In genomic region chr5:130605200-130605599, GRCh38 we compare ENCODE assay signal across 14 cellular contexts.
DNase-seq lines count a peak whose midpoint lies in the region; ATAC-seq, FAIRE-seq and TF ChIP-seq lines count a peak whose summit lies in the region.
"Had no signal": no experiment of that assay in that cellular context is flagged by ENCODE, and none has a peak within 500 bp of the region (broad histone marks: within the 10 kb centered on the region; RNA-seq: fewer than 3 reads in every experiment).

No MANE protein-coding gene starts in this region.

- no peak overlapping the region for H2BK12ac ChIP-seq in trophoblast cell (ENCODE audit: low read length)

- H2AK5ac ChIP-seq in trophoblast cell (ENCODE audit: low read length), result no peak overlapping the region

- POLR2A ChIA-PET in CD8-positive, alpha-beta memory T cell (lab: Charles Lee), result no interaction called here

- H3K36me3 ChIP-seq in bronchial epithelial cell (ENCODE audit: control insufficient read depth, insufficient read depth, low read length), result no peaks in the 10 kb centered on the region
- no peaks in the 10 kb centered on the region for H3K36me3 ChIP-seq in trophoblast cell (ENCODE audit: control insufficient read depth in 1 of 2, insufficient read depth in 2 of 2, low read length in 2 of 2)
- H3K36me3 ChIP-seq in CD8-positive, alpha-beta memory T cell (ENCODE audit: insufficient read depth, low read length), result no peaks in the 10 kb centered on the region
- H3K36me3 ChIP-seq: BLaER1 treated with 17β-estradiol and CSF1 and Interleukin-3, amounts not matched to agents 10 nM and 100 nM had no signal

- no peaks in the 10 kb centered on the region for H3K4me1 Mint-ChIP-seq in CD8-positive, alpha-beta memory T cell
- H3K4me1 Mint-ChIP-seq in activated CD8-positive, alpha-beta memory T cell treated with anti-CD3 and anti-CD28 coated beads, Interleukin-2, amount 10 ng/mL, durations not matched to agents 7 days and 5 days, result no peaks in the 10 kb centered on the region

- TF ChIP-seq CTCF in bronchial epithelial cell (IDR thresholded peaks at IDR 0.05; ENCODE audit: insufficient read depth, low read length, severe bottlenecking), result no peak

- CTCF ChIA-PET in CD8-positive, alpha-beta memory T cell (lab: Charles Lee), result no interaction called here
- CTCF ChIA-PET in activated CD8-positive, alpha-beta memory T cell treated with anti-CD3 and anti-CD28 coated beads, Interleukin-2, amount 10 ng/mL, durations not matched to agents 7 days and 5 days (lab: Charles Lee), result no interaction called here

- no peak overlapping the region for H4K8ac ChIP-seq in trophoblast cell (ENCODE audit: low read depth, low read length)

- H2BK120ac ChIP-seq in trophoblast cell (ENCODE audit: insufficient read depth, low read length, poor library complexity), result no peak overlapping the region

- H3K27me3 ChIP-seq in bronchial epithelial cell (ENCODE audit: control insufficient read depth, insufficient read depth, low read length) (no peaks in the 10 kb centered on the region), trophoblast cell (ENCODE audit: insufficient read depth, low read length) (no peaks in the 10 kb centered on the region)
- no peaks in the 10 kb centered on the region for H3K27me3 ChIP-seq in CD8-positive, alpha-beta memory T cell (ENCODE audit: insufficient read depth, low read length, poor library complexity, severe bottlenecking)
- H3K27me3 ChIP-seq: BLaER1 treated with 17β-estradiol and CSF1 and Interleukin-3, amounts not matched to agents 10 nM and 100 nM had no signal

- no peak overlapping the region for H3K4ac ChIP-seq in trophoblast cell (ENCODE audit: low read depth, low read length)

- no peak overlapping the region for H3K4me2 ChIP-seq in trophoblast cell (ENCODE audit: low read length)
- H3K4me2 ChIP-seq: BLaER1 treated with 17β-estradiol and CSF1 and Interleukin-3, amounts not matched to agents 10 nM and 100 nM had no signal

- ATAC-seq in activated CD8-positive, alpha-beta memory T cell treated with anti-CD3 and anti-CD28 coated beads, Interleukin-2, amount 10 ng/mL, durations not matched to agents 7 days and 5 days, result no peak

- H3K4me3 Mint-ChIP-seq in CD8-positive, alpha-beta memory T cell, result no peak overlapping the region
- H3K4me3 Mint-ChIP-seq in activated CD8-positive, alpha-beta memory T cell treated with anti-CD3 and anti-CD28 coated beads, Interleukin-2, amount 10 ng/mL, durations not matched to agents 7 days and 5 days, result no peak overlapping the region
- H3K4me3 Mint-ChIP-seq: stimulated activated naive CD8-positive, alpha-beta T cell treated with anti-CD3 and anti-CD28 coated beads, Interleukin-15, Interleukin-2, amounts not matched to agents 100 ng/mL and 50 ng/mL, for 24 hours had no signal

- no peak overlapping the region for H4K91ac ChIP-seq in trophoblast cell (ENCODE audit: low read depth, low read length)

- no peaks in the 10 kb centered on the region for H3K36me3 Mint-ChIP-seq in CD8-positive, alpha-beta memory T cell
- no peaks in the 10 kb centered on the region for H3K36me3 Mint-ChIP-seq in activated CD8-positive, alpha-beta memory T cell treated with anti-CD3 and anti-CD28 coated beads, Interleukin-2, amount 10 ng/mL, durations not matched to agents 7 days and 5 days

- no peak overlapping the region for H2BK5ac ChIP-seq in trophoblast cell (ENCODE audit: low read depth, low read length, poor library complexity)

- no peak overlapping the region for H3K18ac ChIP-seq in trophoblast cell (ENCODE audit: low read length)

- H3K9me3 Mint-ChIP-seq in CD8-positive, alpha-beta memory T cell, result peaks cover 0 to 3% (median 0%) of the 10 kb centered on the region in 5 donors
- no peaks in the 10 kb centered on the region for H3K9me3 Mint-ChIP-seq in activated CD8-positive, alpha-beta memory T cell treated with anti-CD3 and anti-CD28 coated beads, Interleukin-2, amount 10 ng/mL, durations not matched to agents 7 days and 5 days (ENCODE audit: low read depth)

- no peak overlapping the region for H4K12ac ChIP-seq in trophoblast cell (ENCODE audit: low read depth, low read length)

- no peaks in the 10 kb centered on the region for H3K79me2 ChIP-seq in trophoblast cell (ENCODE audit: control insufficient read depth, insufficient read depth, low read length, poor library complexity)
- H3K79me2 ChIP-seq: parathyroid adenoma had no signal

- no peak for FAIRE-seq in bronchial epithelial cell (lab: Jason Lieb, UNC)
- FAIRE-seq: islet of Langerhans, TTC549 had no signal

- no peak overlapping the region for H2AFZ ChIP-seq in trophoblast cell (ENCODE audit: insufficient read depth, low read length, poor library complexity)
- H2AFZ ChIP-seq: parathyroid adenoma had no signal

- no peak overlapping the region for H3K23ac ChIP-seq in trophoblast cell (ENCODE audit: low read length)

- no peaks in the 10 kb centered on the region for H3K9me3 ChIP-seq in trophoblast cell (ENCODE audit: insufficient read depth, low read depth, low read length)
- no peaks in the 10 kb centered on the region for H3K9me3 ChIP-seq in CD8-positive, alpha-beta memory T cell (ENCODE audit: low read length)
- H3K9me3 ChIP-seq: BLaER1 treated with 17β-estradiol and CSF1 and Interleukin-3, amounts not matched to agents 10 nM and 100 nM had no signal

- DNase-seq in HT-29 (ENCODE audit: low spot score), result peak; percentile 10
- DNase-seq in NCI-H748 (lab: John Stamatoyannopoulos, UW; ENCODE audit: unreplicated experiment), result peak; percentile 91
- DNase-seq in bronchial epithelial cell (ENCODE audit: low read depth), result peak; percentile 54
- DNase-seq in trophoblast cell, result peak; percentile 14 to 27
- no peak for DNase-seq in CD8-positive, alpha-beta memory T cell
- DNase-seq in activated CD8-positive, alpha-beta memory T cell treated with anti-CD3 and anti-CD28 coated beads, Interleukin-2, amount 10 ng/mL, durations not matched to agents 7 days and 5 days, result no peak
- DNase-seq in DMS 273 (lab: John Stamatoyannopoulos, UW; ENCODE audit: unreplicated experiment), result no peak
- DNase-seq: NCI-H2081 had no signal

- H3K4me1 ChIP-seq in trophoblast cell (ENCODE audit: control insufficient read depth in 1 of 2, insufficient read depth in 2 of 2, low read length in 2 of 2), result no peaks in the 10 kb centered on the region
- no peaks in the 10 kb centered on the region for H3K4me1 ChIP-seq in CD8-positive, alpha-beta memory T cell (ENCODE audit: insufficient read depth, low read length)
- H3K4me1 ChIP-seq: BLaER1 treated with 17β-estradiol and CSF1 and Interleukin-3, amounts not matched to agents 10 nM and 100 nM; parathyroid adenoma had no signal

- no peak overlapping the region for H3K9ac ChIP-seq in trophoblast cell (ENCODE audit: low read length)
- H3K9ac ChIP-seq: BLaER1 treated with 17β-estradiol and CSF1 and Interleukin-3, amounts not matched to agents 10 nM and 100 nM; parathyroid adenoma had no signal

- peak overlapping the region in 1 of 8 donors; percentile 32 for H3K27ac Mint-ChIP-seq in CD8-positive, alpha-beta memory T cell
- no peak overlapping the region for H3K27ac Mint-ChIP-seq in activated CD8-positive, alpha-beta memory T cell treated with anti-CD3 and anti-CD28 coated beads, Interleukin-2, amount 10 ng/mL, durations not matched to agents 7 days and 5 days
- H3K27ac Mint-ChIP-seq: stimulated activated naive CD8-positive, alpha-beta T cell treated with anti-CD3 and anti-CD28 coated beads, Interleukin-15, Interleukin-2, amounts not matched to agents 100 ng/mL and 50 ng/mL, for 24 hours had no signal

- H3K27me3 Mint-ChIP-seq in CD8-positive, alpha-beta memory T cell, result no peaks in the 10 kb centered on the region
- H3K27me3 Mint-ChIP-seq in activated CD8-positive, alpha-beta memory T cell treated with anti-CD3 and anti-CD28 coated beads, Interleukin-2, amount 10 ng/mL, durations not matched to agents 7 days and 5 days, result no peaks in the 10 kb centered on the region

- no peak overlapping the region for H3K4me3 ChIP-seq in bronchial epithelial cell (ENCODE audit: low read depth, low read length)
- no peak overlapping the region for H3K4me3 ChIP-seq in trophoblast cell (ENCODE audit: low read depth, low read length)
- no peak overlapping the region for H3K4me3 ChIP-seq in CD8-positive, alpha-beta memory T cell (ENCODE audit: low read length)
- H3K4me3 ChIP-seq: BLaER1 treated with 17β-estradiol and CSF1 and Interleukin-3, amounts not matched to agents 10 nM and 100 nM had no signal

- no peaks in the 10 kb centered on the region for H3K79me1 ChIP-seq in trophoblast cell (ENCODE audit: low read length)

- H3K27ac ChIP-seq in trophoblast cell (ENCODE audit: low read depth, low read length), result no peak overlapping the region
- H3K27ac ChIP-seq in CD8-positive, alpha-beta memory T cell (ENCODE audit: low read depth, low read length), result no peak overlapping the region
- H3K27ac ChIP-seq: BLaER1 treated with 17β-estradiol and CSF1 and Interleukin-3, amounts not matched to agents 10 nM and 100 nM; HL-60; parathyroid adenoma had no signal

- H3K14ac ChIP-seq in trophoblast cell (ENCODE audit: low read length), result no peak overlapping the region

Comparison
In these comparisons a context has a peak if more than half of its experiments do, and no peak if none do; other contexts are left out.
1. DNase-seq: peak in HT-29 (single experiment), NCI-H748 (single experiment), bronchial epithelial cell (single experiment) and trophoblast cell (2 of 2); none in CD8-positive, alpha-beta memory T cell (0 of 5), activated CD8-positive, alpha-beta memory T cell treated with anti-CD3 and anti-CD28 coated beads, Interleukin-2, amount 10 ng/mL, durations not matched to agents 7 days and 5 days (single experiment) and DMS 273 (single experiment).